ENCODE assay signal across 29 cellular contexts in the genomic region with DNA sequence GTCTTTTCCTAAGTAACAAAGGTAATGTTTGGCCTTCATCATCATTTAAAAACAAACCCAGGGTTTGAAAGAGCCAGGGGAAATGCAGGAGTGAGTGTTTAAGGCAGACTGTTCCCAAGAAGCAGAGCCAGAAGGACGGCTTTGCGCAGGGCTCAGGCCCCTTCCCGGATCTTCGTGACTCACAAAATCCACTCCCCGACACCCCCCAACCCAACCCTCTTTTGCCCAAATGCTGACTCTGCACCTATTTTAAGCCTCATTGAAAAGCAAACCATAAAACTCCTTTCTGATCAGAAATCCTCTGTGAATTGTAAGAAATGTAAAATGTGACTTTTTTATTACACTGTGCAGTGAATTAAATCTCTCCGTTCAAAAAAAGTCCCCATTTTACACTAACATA.
DNase-seq lines count a peak whose midpoint lies in the region; ATAC-seq, FAIRE-seq and TF ChIP-seq lines count a peak whose summit lies in the region.
"Had no signal": no experiment of that assay in that cellular context is flagged by ENCODE, and none has a peak within 500 bp of the region (broad histone marks: within the 10 kb centered on the region; RNA-seq: fewer than 3 reads in every experiment).

No MANE protein-coding gene starts in this region.

- H3K9me3 ChIP-seq in HepG2 (ENCODE audit: low read length) (no peaks in the 10 kb centered on the region), right lobe of liver (no peaks in the 10 kb centered on the region), adrenal gland (replicated peaks in 1 of 3) (no peaks in the 10 kb centered on the region)
- H3K9me3 ChIP-seq: MG63, SJSA1, thyroid gland had no signal

- POLR2A ChIA-PET in HepG2 (lab: Yijun Ruan, JAX), result no interaction called here

- H3K79me2 ChIP-seq in HepG2 (ENCODE audit: insufficient read depth, low read length), result no peaks in the 10 kb centered on the region

- H3K36me3 ChIP-seq in HepG2 (replicated peaks in 1 of 2; ENCODE audit: control insufficient read depth in 1 of 2, insufficient read depth in 2 of 2, low read length in 2 of 2), result peaks cover 10 to 28% of the 10 kb centered on the region in 2 experiments; a peak in 4 of 5 replicates
- H3K36me3 ChIP-seq in right lobe of liver, result peaks cover 0 to 16% (median 2%) of the 10 kb centered on the region in 4 donors
- no peaks in the 10 kb centered on the region for H3K36me3 ChIP-seq in brain microvascular endothelial cell (replicated peaks)
- peaks cover 0 to 15% of the 10 kb centered on the region in 2 donors for H3K36me3 ChIP-seq in adrenal gland (replicated peaks in 1 of 2)
- H3K36me3 ChIP-seq: MG63 had no signal

- H3K4me3 ChIP-seq in HepG2 (replicated peaks in 1 of 3; ENCODE audit: insufficient read depth in 1 of 3, low read depth in 2 of 3, low read length in 3 of 3) (no peak overlapping the region), right lobe of liver (no peak overlapping the region), brain microvascular endothelial cell (ENCODE audit: low read depth, low read length) (no peak overlapping the region), adrenal gland (no peak overlapping the region)
- H3K4me3 ChIP-seq: GM23248, MG63, SJSA1, thyroid gland had no signal

- no peak overlapping the region for H3K9ac ChIP-seq in HepG2 (ENCODE audit: insufficient read depth, low read depth, low read length)
- H3K9ac ChIP-seq: GM23248 had no signal

- WGBS in HepG2 (ENCODE audit: low lambda C conversion rate), result 96% methylated on average over 6 of the region's 6 CpGs
- WGBS in right lobe of liver (ENCODE audit: insufficient coverage, low coverage, low lambda C conversion rate, missing lambda C conversion rate), result 95% methylated on average over 5 of the region's 6 CpGs
- 91 to 96% (median 93%) methylated on average over 6 of the region's 6 CpGs for WGBS in adrenal gland, 4 donors

- intact Hi-C loops in HepG2 (cut with micrococcal nuclease; ENCODE audit: unreplicated experiment), result no loop called here
- intact Hi-C loops in right lobe of liver (cut with DNase I), result no loop called here
- intact Hi-C loops in adrenal gland (cut with DNase I), result no loop called here

- H3K27ac ChIP-seq in HepG2 (ENCODE audit: extremely low read length, insufficient read depth, low read length) (no peak overlapping the region), right lobe of liver (no peak overlapping the region), brain microvascular endothelial cell (peak overlapping the region; percentile 46), adrenal gland (no peak overlapping the region)
- H3K27ac ChIP-seq: epithelial cell of prostate, GM23248, SJSA1, thyroid gland had no signal

- TF ChIP-seq POLR2A in HepG2 (IDR thresholded peaks at IDR 0.05; ENCODE audit: insufficient read depth in 1 of 2, low read depth in 2 of 2, low read length in 2 of 2), result no peak
- no peak for TF ChIP-seq POLR2A in right lobe of liver (IDR thresholded peaks at IDR 0.05)
- TF ChIP-seq POLR2A in adrenal gland (IDR thresholded peaks at IDR 0.05), result no peak

- BruUV-seq in HepG2 (replicated peaks; lab: Mats Ljungman, UMichigan), result no TSS peak

- H4K20me1 ChIP-seq in HepG2 (ENCODE audit: insufficient read depth, low read length), result no peaks in the 10 kb centered on the region

- H2AFZ ChIP-seq in HepG2 (ENCODE audit: low read length), result no peak overlapping the region
- H2AFZ ChIP-seq: GM23248 had no signal

- TF ChIP-seq EP300 in HepG2 (IDR thresholded peaks at IDR 0.05; ENCODE audit: low read depth in 2 of 2, low read length in 2 of 2), result no peak
- TF ChIP-seq EP300 in HepG2 (CRISPR knock-in tag; IDR thresholded peaks at IDR 0.05; ENCODE audit: borderline replicate concordance), result no peak

- no peak for TF ChIP-seq RAD21 in HepG2 (CRISPR knock-in tag; IDR thresholded peaks at IDR 0.05)

- no peak for FAIRE-seq in HepG2 (lab: Jason Lieb, UNC)
- FAIRE-seq: GM12891 had no signal

- DNase-seq in HepG2 (ENCODE audit: low spot score) (no peak), right lobe of liver (no peak), brain microvascular endothelial cell (no peak), islet precursor cell (peak; percentile 58), GM10266 (ENCODE audit: extremely low spot score) (no peak), GM20000 (ENCODE audit: low spot score) (no peak), adrenal gland (no peak)
- DNase-seq: activated CD4-positive, alpha-beta T cell treated with anti-CD3 and anti-CD28 coated beads for 1 hour; activated CD8-positive, alpha-beta memory T cell treated with anti-CD3 and anti-CD28 coated beads for 24 hours; activated gamma-delta T cell treated with Interleukin-2 at 50 U/mL for 16 hours; activated T-cell treated with anti-CD3 and anti-CD28 coated beads, Interleukin-2, amount 50 U/mL, for 1 hour; CD4-positive, alpha-beta T cell; effector CD4-positive, alpha-beta T cell; EL; GM23248; KG1; left colon; MG63; NCI-H2081; NCI-H226; NCI-H69; RPMI8226; stimulated activated naive CD8-positive, alpha-beta T cell treated with anti-CD3 and anti-CD28 coated beads, Interleukin-15, amount 100 ng/mL, for 72 hours; T-cell; thyroid gland had no signal

- in situ Hi-C loops in HepG2 (cut with HindIII; ENCODE audit: extremely low pct_ligation_motif_present, low pct_unique_long_range_greater_than_20kb) (no loop called here), brain microvascular endothelial cell (cut with HindIII; ENCODE audit: low pct_ligation_motif_present, low sequenced_read_pairs) (no loop called here)

- no peak overlapping the region for H3K4me2 ChIP-seq in HepG2 (ENCODE audit: low read depth, low read length)

- peaks cover 4% of the 10 kb centered on the region; the same call in 1 of the 2 replicates for H3K4me1 ChIP-seq in HepG2 (ENCODE audit: insufficient read depth, low read length)
- no peaks in the 10 kb centered on the region for H3K4me1 ChIP-seq in right lobe of liver
- peaks cover 0 to 7% of the 10 kb centered on the region in 2 donors for H3K4me1 ChIP-seq in adrenal gland (replicated peaks in 1 of 2)
- H3K4me1 ChIP-seq: SJSA1 had no signal

- TF ChIP-seq CTCF in HepG2 (CRISPR knock-in tag; IDR thresholded peaks at IDR 0.05) (no peak), right lobe of liver (IDR thresholded peaks at IDR 0.05) (no peak), brain microvascular endothelial cell (IDR thresholded peaks at IDR 0.05; ENCODE audit: low read depth, low read length, missing control alignments) (no peak), GM10266 (IDR thresholded peaks at IDR 0.05; ENCODE audit: control insufficient read depth, insufficient read depth, low read depth, missing control alignments) (no peak), GM20000 (IDR thresholded peaks at IDR 0.05; ENCODE audit: extremely low read depth, missing control alignments) (no peak), adrenal gland (IDR thresholded peaks at IDR 0.05) (no peak)

- CTCF ChIA-PET in HepG2 (lab: Yijun Ruan, JAX; ENCODE audit: low intra/inter-chr PET ratio, low total read pairs), result no interaction called here

- H3K27me3 ChIP-seq in HepG2 (ENCODE audit: control insufficient read depth in 1 of 2, insufficient read depth in 2 of 2, low read length in 2 of 2) (no peaks in the 10 kb centered on the region), right lobe of liver (no peaks in the 10 kb centered on the region), brain microvascular endothelial cell (replicated peaks) (no peaks in the 10 kb centered on the region), adrenal gland (no peaks in the 10 kb centered on the region)
- H3K27me3 ChIP-seq: MG63, SJSA1, thyroid gland had no signal

- no peak for ATAC-seq in HepG2
- ATAC-seq in right lobe of liver, result no peak
- ATAC-seq in HG02885 (IDR thresholded peaks at IDR 0.05; ENCODE audit: poor library complexity, unreplicated experiment), result no peak
- ATAC-seq: left colon, T-cell had no signal

TF ChIP-seq in HepG2, 621 proteins besides CTCF, POLR2A, EP300 and RAD21:
- TF ChIP-seq MAFK (conservative IDR thresholded peaks at IDR 0.05 in 1 of 2, IDR thresholded peaks at IDR 0.05 in 1 of 2; ENCODE audit: low read length in 2 of 2) (peak; percentile 22 to 61; a peak in 2 of 4 replicates), KDM1A (CRISPR knock-in tag; IDR thresholded peaks at IDR 0.05) (no peak), ETV5 (CRISPR knock-in tag; IDR thresholded peaks at IDR 0.05; ENCODE audit: borderline replicate concordance) (no peak), MAFF (IDR thresholded peaks at IDR 0.05; ENCODE audit: low read depth, low read length) (0 out of 2 replicates have a peak, but pooled peaks have one; percentile 15), GATA4 (IDR thresholded peaks at IDR 0.05; ENCODE audit: borderline replicate concordance, low read depth) (no peak), THRA (CRISPR knock-in tag; IDR thresholded peaks at IDR 0.05; ENCODE audit: borderline replicate concordance) (no peak), NFE2L1 (CRISPR knock-in tag; IDR thresholded peaks at IDR 0.05; ENCODE audit: borderline replicate concordance) (no peak), ISX (CRISPR knock-in tag; conservative IDR thresholded peaks at IDR 0.05) (no peak)
